8 cellular contexts compared by ENCODE assay signal in genomic region chr9:7799234-7799933, GRCh38. TPM values are rescaled to one million over a fixed set of nuclear protein-coding genes. Genes with fewer than 3 reads are reported as not detected.
A peak's percentile ranks its signal among the peaks of the same experiment; 100 is the strongest.
DNase-seq lines count a peak whose midpoint lies in the region; ATAC-seq lines count a peak whose summit lies in the region.

Gene DMAC1, minus strand, starts transcription at chr9:7799778. Its CDS starts 44 bp downstream, at chr9:7799734.

- peak; percentile 85 for ATAC-seq in GM18873 (IDR thresholded peaks at IDR 0.05; ENCODE audit: low FRiP score, unreplicated experiment)
- ATAC-seq in HG03159 (IDR thresholded peaks at IDR 0.05; ENCODE audit: unreplicated experiment), result peak; percentile 93
- peak; percentile 88 for ATAC-seq in activated CD4-positive, alpha-beta T cell treated with anti-CD3 and anti-CD28 coated beads for 36 hours

- H3K9me3 Mint-ChIP-seq in activated CD4-positive, alpha-beta T cell treated with anti-CD3 and anti-CD28 coated beads for 36 hours (ENCODE audit: low read depth), result no peaks in the 10 kb centered on the region

- intact Hi-C loops in activated CD4-positive, alpha-beta T cell treated with anti-CD3 and anti-CD28 coated beads for 36 hours (cut with DNase I, micrococcal nuclease), result loop anchor here in 1 of 2 experiments (1.0 to 5.0 kb wide), 6 partner anchors 43 to 1097 kb away; partner anchors contain the start of gene KDM4C

- peak within 1 kb of the TSS; percentile 96 for H3K27ac Mint-ChIP-seq in activated CD4-positive, alpha-beta T cell treated with anti-CD3 and anti-CD28 coated beads for 36 hours

- peak; percentile 89 for DNase-seq in AG08396 (ENCODE audit: low spot score)
- peak; percentile 88 for DNase-seq in NCI-H345 (lab: John Stamatoyannopoulos, UW)
- DNase-seq in activated CD4-positive, alpha-beta T cell treated with anti-CD3 and anti-CD28 coated beads for 36 hours, result peak; percentile 86
- DNase-seq in stimulated activated CD4-positive, alpha-beta T cell treated with anti-CD3 and anti-CD28 coated beads, Interleukin-1b, Interleukin-23, amount 100 ng/mL, for 4 hours (ENCODE audit: low read depth in 2 of 2), result peak; percentile 59 to 61

- H3K27ac ChIP-seq in cingulate gyrus (ENCODE audit: low read depth, low read length) (peak within 1 kb of the TSS; percentile 61), layer of hippocampus (ENCODE audit: low read depth, low read length) (peak within 1 kb of the TSS; percentile 27)

- POLR2A ChIA-PET in activated CD4-positive, alpha-beta T cell treated with anti-CD3 and anti-CD28 coated beads for 36 hours (lab: Charles Lee), result no interaction called here

- peaks cover 27% of the 10 kb centered on the region for H3K4me1 Mint-ChIP-seq in activated CD4-positive, alpha-beta T cell treated with anti-CD3 and anti-CD28 coated beads for 36 hours

- CTCF ChIA-PET in activated CD4-positive, alpha-beta T cell treated with anti-CD3 and anti-CD28 coated beads for 36 hours (lab: Charles Lee), result no interaction called here

- H3K4me3 Mint-ChIP-seq in activated CD4-positive, alpha-beta T cell treated with anti-CD3 and anti-CD28 coated beads for 36 hours, result peak within 1 kb of the TSS; percentile 94

- H3K27me3 ChIP-seq in layer of hippocampus (ENCODE audit: control insufficient read depth, insufficient read depth, low read length), result no peaks in the 10 kb centered on the region

- no peaks in the 10 kb centered on the region for H3K27me3 Mint-ChIP-seq in activated CD4-positive, alpha-beta T cell treated with anti-CD3 and anti-CD28 coated beads for 36 hours

- H3K36me3 Mint-ChIP-seq in activated CD4-positive, alpha-beta T cell treated with anti-CD3 and anti-CD28 coated beads for 36 hours (ENCODE audit: low read depth), result peaks cover 25% of the 10 kb centered on the region

RNA-seq across cellular contexts. Expression of gene DMAC1, which starts in this region (rescaled TPM):
- 10 to 100 TPM; 34.5 to 49.3 TPM for total RNA-seq in activated CD4-positive, alpha-beta T cell treated with anti-CD3 and anti-CD28 coated beads for 36 hours

Comparison
In these comparisons a context has a peak if more than half of its experiments do, and no peak if none do; other contexts are left out.
1. Peak in every context shown above with its lines: DNase-seq, ATAC-seq and H3K27ac ChIP-seq.